Comparison of ENCODE assay signal across 8 cellular contexts in the genomic region with DNA sequence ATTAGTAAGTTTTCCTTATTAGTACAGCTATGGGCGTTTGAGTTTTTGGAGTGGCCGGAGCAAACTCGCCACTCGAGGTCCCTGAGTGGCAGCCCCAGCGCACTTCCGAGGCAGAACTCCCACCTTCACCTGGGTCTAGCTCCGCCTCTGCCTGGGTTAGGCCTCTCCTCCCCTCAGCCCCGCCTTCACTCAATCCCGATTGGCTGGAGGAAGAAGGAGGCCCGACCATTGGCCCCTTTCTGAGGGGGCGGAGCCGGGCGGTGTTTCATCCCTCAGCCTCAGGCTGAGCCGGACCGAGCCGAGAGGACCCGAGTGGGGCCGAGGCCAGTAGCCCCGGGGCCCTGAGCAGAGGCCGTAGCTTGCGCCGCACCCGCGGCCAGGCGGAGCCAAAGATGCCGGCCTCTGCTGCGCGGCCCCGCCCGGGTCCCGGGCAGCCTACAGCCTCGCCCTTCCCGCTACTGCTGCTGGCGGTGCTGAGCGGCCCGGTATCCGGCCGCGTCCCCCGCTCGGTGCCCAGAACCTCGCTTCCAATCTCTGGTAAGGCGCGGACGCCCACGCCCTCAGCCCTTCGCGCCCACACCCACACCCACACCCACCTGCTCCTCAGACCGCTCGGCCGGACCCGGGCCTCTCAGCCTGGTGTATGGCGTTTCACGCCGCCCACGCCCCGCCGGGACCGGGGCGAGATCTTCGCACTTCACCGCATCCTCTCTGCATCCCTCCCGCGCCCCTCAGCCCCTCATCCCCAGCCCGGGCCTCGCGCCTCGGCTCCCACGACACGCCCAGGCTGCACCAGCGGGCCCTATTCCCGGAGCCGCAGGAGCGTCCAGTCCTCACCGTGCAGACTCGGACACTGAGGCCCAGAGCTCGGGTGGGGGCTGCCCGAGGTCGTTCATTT.
DNase-seq lines count a peak whose midpoint lies in the region; ATAC-seq lines count a peak whose summit lies in the region.

A gene with protein sequence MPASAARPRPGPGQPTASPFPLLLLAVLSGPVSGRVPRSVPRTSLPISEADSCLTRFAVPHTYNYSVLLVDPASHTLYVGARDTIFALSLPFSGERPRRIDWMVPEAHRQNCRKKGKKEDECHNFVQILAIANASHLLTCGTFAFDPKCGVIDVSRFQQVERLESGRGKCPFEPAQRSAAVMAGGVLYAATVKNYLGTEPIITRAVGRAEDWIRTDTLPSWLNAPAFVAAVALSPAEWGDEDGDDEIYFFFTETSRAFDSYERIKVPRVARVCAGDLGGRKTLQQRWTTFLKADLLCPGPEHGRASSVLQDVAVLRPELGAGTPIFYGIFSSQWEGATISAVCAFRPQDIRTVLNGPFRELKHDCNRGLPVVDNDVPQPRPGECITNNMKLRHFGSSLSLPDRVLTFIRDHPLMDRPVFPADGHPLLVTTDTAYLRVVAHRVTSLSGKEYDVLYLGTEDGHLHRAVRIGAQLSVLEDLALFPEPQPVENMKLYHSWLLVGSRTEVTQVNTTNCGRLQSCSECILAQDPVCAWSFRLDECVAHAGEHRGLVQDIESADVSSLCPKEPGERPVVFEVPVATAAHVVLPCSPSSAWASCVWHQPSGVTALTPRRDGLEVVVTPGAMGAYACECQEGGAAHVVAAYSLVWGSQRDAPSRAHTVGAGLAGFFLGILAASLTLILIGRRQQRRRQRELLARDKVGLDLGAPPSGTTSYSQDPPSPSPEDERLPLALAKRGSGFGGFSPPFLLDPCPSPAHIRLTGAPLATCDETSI (plus strand): TSS at position 263 of the 898 bp plus-strand sequence. CDS start 130 bp downstream, at position 393.

- H3K9me3 Mint-ChIP-seq in central memory CD8-positive, alpha-beta T cell = no peaks in the 10 kb centered on the region

- peak within 1 kb of the TSS; percentile 83 for H3K4me3 Mint-ChIP-seq in central memory CD8-positive, alpha-beta T cell

- H3K27me3 Mint-ChIP-seq in central memory CD8-positive, alpha-beta T cell = peaks cover 4% of the 10 kb centered on the region

- ATAC-seq in GM19023 (IDR thresholded peaks at IDR 0.05; ENCODE audit: unreplicated experiment) = peak; percentile 99
- peak; percentile 100 for ATAC-seq in HG03196 (IDR thresholded peaks at IDR 0.05; ENCODE audit: unreplicated experiment)
- ATAC-seq in central memory CD8-positive, alpha-beta T cell (replicated peaks; ENCODE audit: extremely low read depth, poor library complexity, severe bottlenecking) = peak; percentile 99

- peak; percentile 98 for DNase-seq in AG08396 (ENCODE audit: low spot score)
- peak; percentile 96 for DNase-seq in NCI-H226
- peak; percentile 84 to 87 (median 86) for DNase-seq in activated CD4-positive, CD25-positive, alpha-beta regulatory T cell (lab: John Stamatoyannopoulos, UW)
- peak; percentile 85 to 87 for DNase-seq in central memory CD8-positive, alpha-beta T cell (ENCODE audit: low spot score in 2 of 2)
- peak; percentile 94 for DNase-seq in iris pigment epithelial cell (ENCODE audit: low read depth)
- peak; percentile 91 for DNase-seq in stimulated activated CD4-positive, alpha-beta T cell treated with anti-CD3 and anti-CD28 coated beads, Interleukin-12 subunit alpha, Interleukin-12 subunit beta, amount 100 ng/mL, for 4 hours

- peak within 1 kb of the TSS; percentile 63 for H3K27ac Mint-ChIP-seq in central memory CD8-positive, alpha-beta T cell (ENCODE audit: low read depth)

- H3K4me1 Mint-ChIP-seq in central memory CD8-positive, alpha-beta T cell = peaks cover 13% of the 10 kb centered on the region

- peaks cover 8% of the 10 kb centered on the region for H3K36me3 Mint-ChIP-seq in central memory CD8-positive, alpha-beta T cell (ENCODE audit: insufficient read depth)

Comparison
In these comparisons a context has a peak if more than half of its experiments do, and no peak if none do; other contexts are left out.
1. Peak in every context shown above with its lines: DNase-seq and ATAC-seq.